In the genomic region with DNA sequence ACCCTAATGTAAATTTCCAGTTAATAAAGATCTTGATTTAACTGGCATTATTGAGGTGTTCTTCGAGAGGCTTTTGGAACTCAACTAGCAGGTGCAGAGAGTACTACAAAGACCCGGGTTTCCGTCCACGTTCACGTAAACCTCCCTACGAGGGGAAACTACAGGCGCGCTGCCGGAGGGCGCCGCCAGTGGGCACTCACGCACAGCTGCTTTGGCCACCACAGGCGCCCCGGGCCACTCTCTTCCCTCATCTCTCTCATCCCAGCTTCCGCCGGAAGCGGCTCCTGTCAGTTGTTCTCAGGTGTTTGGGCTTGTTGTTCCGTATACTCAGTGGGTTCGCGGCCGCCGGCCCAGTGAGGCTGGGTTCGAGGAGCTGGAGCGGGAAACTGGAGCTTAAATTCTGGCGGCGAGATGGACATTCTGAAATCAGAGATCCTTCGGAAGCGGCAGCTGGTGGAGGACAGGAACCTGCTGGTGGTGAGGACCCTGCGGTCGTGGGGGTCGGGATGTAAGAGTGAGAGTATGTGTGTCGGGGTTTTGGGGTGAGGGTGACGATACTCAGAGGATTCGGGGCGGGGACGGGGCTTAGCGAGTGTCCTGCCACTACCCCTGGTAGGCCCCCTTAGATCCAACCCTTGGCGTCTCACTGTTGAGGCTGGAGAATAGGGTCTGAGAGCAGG, we compare ENCODE assay signal across 8 cellular contexts. TPM values are rescaled to one million over a fixed set of nuclear protein-coding genes. Genes with fewer than 3 reads are reported as not detected.
DNase-seq lines count a peak whose midpoint lies in the region; TF ChIP-seq lines count a peak whose summit lies in the region.

A gene with protein sequence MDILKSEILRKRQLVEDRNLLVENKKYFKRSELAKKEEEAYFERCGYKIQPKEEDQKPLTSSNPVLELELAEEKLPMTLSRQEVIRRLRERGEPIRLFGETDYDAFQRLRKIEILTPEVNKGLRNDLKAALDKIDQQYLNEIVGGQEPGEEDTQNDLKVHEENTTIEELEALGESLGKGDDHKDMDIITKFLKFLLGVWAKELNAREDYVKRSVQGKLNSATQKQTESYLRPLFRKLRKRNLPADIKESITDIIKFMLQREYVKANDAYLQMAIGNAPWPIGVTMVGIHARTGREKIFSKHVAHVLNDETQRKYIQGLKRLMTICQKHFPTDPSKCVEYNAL (plus strand): TSS at position 290 of the 680 bp plus-strand sequence. CDS start 122 bp downstream, at position 412.

- H3K9me3 ChIP-seq in neuron (ENCODE audit: low read length) (peaks cover 1% of the 10 kb centered on the region), subcutaneous abdominal adipose tissue (ENCODE audit: control insufficient read depth in 5 of 5, low read length in 5 of 5) (no peaks in the 10 kb centered on the region)

- H3K4me3 ChIP-seq in GM08714 (ENCODE audit: low read length) (peak within 1 kb of the TSS; percentile 96), HFF-Myc (replicated peaks; ENCODE audit: low read depth, low read length) (peak within 1 kb of the TSS; percentile 99), neuron (ENCODE audit: low read length) (peak within 1 kb of the TSS; percentile 68), subcutaneous abdominal adipose tissue (ENCODE audit: low read depth in 1 of 5, low read length in 5 of 5) (peak within 1 kb of the TSS; percentile 98 to 100 (median 100))

- in situ Hi-C loops in SK-MEL-5 (cut with HindIII; ENCODE audit: low pct_unique_long_range_greater_than_20kb, low sequenced_read_pairs), result no loop called here

- H3K4me1 ChIP-seq in neuron (ENCODE audit: insufficient read depth, low read length) (peaks cover 8% of the 10 kb centered on the region), subcutaneous abdominal adipose tissue (ENCODE audit: control insufficient read depth in 5 of 5, insufficient read depth in 5 of 5, low read length in 5 of 5) (peaks cover 3 to 19% (median 12%) of the 10 kb centered on the region in 5 donors)

- DNase-seq in HFF-Myc (ENCODE audit: extremely low read depth, low read depth) (peak; percentile 56), MV-4-11 (lab: John Stamatoyannopoulos, UW) (peak; percentile 89), SK-MEL-5 (ENCODE audit: low read depth, low spot score) (peak; percentile 88), foreskin melanocyte (peak; percentile 85)
- peak; percentile 96 for DNase-seq in activated naive CD4-positive, alpha-beta T cell treated with Interleukin-2 at 50 U/mL for 16 hours

- TF ChIP-seq CTCF in HFF-Myc (IDR thresholded peaks at IDR 0.05; ENCODE audit: low read depth, low read length, missing control alignments), result peak; percentile 97

- peak within 1 kb of the TSS; percentile 94 to 99 (median 97) for H3K9ac ChIP-seq in subcutaneous abdominal adipose tissue (ENCODE audit: low read length in 5 of 5)

- peak within 1 kb of the TSS; percentile 90 for H2AFZ ChIP-seq in neuron (ENCODE audit: low read depth, low read length)

- H3K36me3 ChIP-seq in neuron (ENCODE audit: insufficient read depth, low read length), result no peaks in the 10 kb centered on the region
- H3K36me3 ChIP-seq in subcutaneous abdominal adipose tissue (ENCODE audit: control insufficient read depth in 5 of 5, insufficient read depth in 5 of 5, low read length in 5 of 5), result peaks cover 0 to 3% (median 0%) of the 10 kb centered on the region in 5 donors

- H3K27me3 ChIP-seq in neuron (ENCODE audit: insufficient read depth, low read length) (peaks cover 3% of the 10 kb centered on the region), subcutaneous abdominal adipose tissue (ENCODE audit: control insufficient read depth in 5 of 5, insufficient read depth in 4 of 5, low read length in 5 of 5) (peaks cover 0 to 6% (median 4%) of the 10 kb centered on the region in 5 donors)

- peak within 1 kb of the TSS; percentile 62 for H3K27ac ChIP-seq in subcutaneous abdominal adipose tissue (ENCODE audit: low read depth, low read length)

RNA-seq across cellular contexts. Expression of the gene that starts here (rescaled TPM):
- total RNA-seq in SK-MEL-5 (2014; rRNA removed; shearing (Covaris generic)), result 17.0 and 24.7 TPM in 2 replicates
- polyA plus RNA-seq in SK-MEL-5 (2015; cell fraction: cytosol; rRNA removed), result 11.5 and 13.0 TPM in 2 replicates
- polyA plus RNA-seq in SK-MEL-5 (2015; cell fraction: nucleus; rRNA removed), result 4.6 and 15.0 TPM in 2 replicates

Comparison
In these comparisons a context has a peak if more than half of its experiments do, and no peak if none do; other contexts are left out.
1. Peak in every context shown above with its lines: DNase-seq, H3K4me3 ChIP-seq and H3K27ac ChIP-seq.